Comparison of ENCODE assay signal across 1 cellular context in the genomic region with DNA sequence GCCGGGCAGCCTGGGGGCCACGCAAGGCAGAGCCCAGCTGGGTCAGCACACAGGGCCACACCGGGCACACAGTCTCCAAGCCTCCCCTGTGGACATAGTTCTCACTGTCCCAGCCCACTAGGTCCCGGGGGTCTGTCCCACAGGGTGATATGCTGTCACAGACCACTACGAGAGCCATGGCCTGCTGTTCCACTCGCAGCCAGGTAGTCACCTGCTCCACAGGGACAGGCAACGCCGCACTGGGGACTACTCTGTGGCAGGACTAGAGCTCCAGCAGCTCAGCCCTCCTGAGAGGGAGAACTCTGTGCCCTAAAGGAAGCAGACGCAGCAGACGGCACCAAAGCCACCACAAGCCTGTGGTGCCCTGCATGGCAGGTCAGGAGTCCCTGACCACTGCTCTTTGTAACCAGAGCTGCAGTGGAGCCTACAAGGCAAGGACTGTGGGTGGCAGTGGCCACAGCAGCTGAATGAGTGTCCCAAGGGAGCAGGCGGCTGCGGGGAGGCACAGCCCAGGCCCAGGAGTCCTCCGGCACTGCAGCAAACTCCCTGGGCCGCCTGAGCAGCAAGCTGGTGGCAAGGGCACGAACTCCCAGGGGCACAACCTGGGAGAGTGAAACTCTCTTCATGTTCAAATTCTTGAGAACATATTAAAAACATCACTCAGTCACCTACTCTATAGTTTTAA.
A peak's percentile ranks its signal among the peaks of the same experiment; 100 is the strongest.
TF ChIP-seq lines count a peak whose summit lies in the region.

No MANE protein-coding gene starts in this region.

TF ChIP-seq in HepG2, 621 proteins besides CTCF, POLR2A, EP300 and RAD21:
- TF ChIP-seq, protein P1, sequence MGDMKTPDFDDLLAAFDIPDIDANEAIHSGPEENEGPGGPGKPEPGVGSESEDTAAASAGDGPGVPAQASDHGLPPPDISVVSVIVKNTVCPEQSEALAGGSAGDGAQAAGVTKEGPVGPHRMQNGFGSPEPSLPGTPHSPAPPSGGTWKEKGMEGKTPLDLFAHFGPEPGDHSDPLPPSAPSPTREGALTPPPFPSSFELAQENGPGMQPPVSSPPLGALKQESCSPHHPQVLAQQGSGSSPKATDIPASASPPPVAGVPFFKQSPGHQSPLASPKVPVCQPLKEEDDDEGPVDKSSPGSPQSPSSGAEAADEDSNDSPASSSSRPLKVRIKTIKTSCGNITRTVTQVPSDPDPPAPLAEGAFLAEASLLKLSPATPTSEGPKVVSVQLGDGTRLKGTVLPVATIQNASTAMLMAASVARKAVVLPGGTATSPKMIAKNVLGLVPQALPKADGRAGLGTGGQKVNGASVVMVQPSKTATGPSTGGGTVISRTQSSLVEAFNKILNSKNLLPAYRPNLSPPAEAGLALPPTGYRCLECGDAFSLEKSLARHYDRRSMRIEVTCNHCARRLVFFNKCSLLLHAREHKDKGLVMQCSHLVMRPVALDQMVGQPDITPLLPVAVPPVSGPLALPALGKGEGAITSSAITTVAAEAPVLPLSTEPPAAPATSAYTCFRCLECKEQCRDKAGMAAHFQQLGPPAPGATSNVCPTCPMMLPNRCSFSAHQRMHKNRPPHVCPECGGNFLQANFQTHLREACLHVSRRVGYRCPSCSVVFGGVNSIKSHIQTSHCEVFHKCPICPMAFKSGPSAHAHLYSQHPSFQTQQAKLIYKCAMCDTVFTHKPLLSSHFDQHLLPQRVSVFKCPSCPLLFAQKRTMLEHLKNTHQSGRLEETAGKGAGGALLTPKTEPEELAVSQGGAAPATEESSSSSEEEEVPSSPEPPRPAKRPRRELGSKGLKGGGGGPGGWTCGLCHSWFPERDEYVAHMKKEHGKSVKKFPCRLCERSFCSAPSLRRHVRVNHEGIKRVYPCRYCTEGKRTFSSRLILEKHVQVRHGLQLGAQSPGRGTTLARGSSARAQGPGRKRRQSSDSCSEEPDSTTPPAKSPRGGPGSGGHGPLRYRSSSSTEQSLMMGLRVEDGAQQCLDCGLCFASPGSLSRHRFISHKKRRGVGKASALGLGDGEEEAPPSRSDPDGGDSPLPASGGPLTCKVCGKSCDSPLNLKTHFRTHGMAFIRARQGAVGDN (CRISPR knock-in tag; IDR thresholded peaks at IDR 0.05), result peak; percentile 18; the same call in 1 of the 2 replicates
- TF ChIP-seq, protein P2, sequence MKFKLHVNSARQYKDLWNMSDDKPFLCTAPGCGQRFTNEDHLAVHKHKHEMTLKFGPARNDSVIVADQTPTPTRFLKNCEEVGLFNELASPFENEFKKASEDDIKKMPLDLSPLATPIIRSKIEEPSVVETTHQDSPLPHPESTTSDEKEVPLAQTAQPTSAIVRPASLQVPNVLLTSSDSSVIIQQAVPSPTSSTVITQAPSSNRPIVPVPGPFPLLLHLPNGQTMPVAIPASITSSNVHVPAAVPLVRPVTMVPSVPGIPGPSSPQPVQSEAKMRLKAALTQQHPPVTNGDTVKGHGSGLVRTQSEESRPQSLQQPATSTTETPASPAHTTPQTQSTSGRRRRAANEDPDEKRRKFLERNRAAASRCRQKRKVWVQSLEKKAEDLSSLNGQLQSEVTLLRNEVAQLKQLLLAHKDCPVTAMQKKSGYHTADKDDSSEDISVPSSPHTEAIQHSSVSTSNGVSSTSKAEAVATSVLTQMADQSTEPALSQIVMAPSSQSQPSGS (CRISPR knock-in tag; IDR thresholded peaks at IDR 0.05), result no peak
- peak; percentile 98 for TF ChIP-seq ZNF543 (CRISPR knock-in tag; IDR thresholded peaks at IDR 0.05)
- TF ChIP-seq ZNF496 (CRISPR knock-in tag; IDR thresholded peaks at IDR 0.05; ENCODE audit: insufficient replicate concordance), result no peak
TF ChIP-seq in HepG2: peak in this region for 2.
